2 cellular contexts compared by ENCODE assay signal in genomic region chr2:231548752-231549151, GRCh38.
TF ChIP-seq lines count a peak whose summit lies in the region.

No MANE protein-coding gene starts in this region.

TF ChIP-seq in HepG2, 621 proteins besides CTCF, POLR2A, EP300 and RAD21 (continued from another document):
- TF ChIP-seq GFI1 (CRISPR knock-in tag; IDR thresholded peaks at IDR 0.05; ENCODE audit: borderline replicate concordance): peak; percentile 87

TF ChIP-seq in HEK293, 187 proteins besides CTCF, POLR2A, EP300 and RAD21 (continued from another document):
- no peak for TF ChIP-seq ZSCAN4 (tag by site-specific recombination; IDR thresholded peaks at IDR 0.05)
TF ChIP-seq in HEK293: peak in this region for 1.
